Comparison of ENCODE assay signal across 8 cellular contexts in genomic region chr11:77411717-77412441, GRCh38.
DNase-seq lines count a peak whose midpoint lies in the region; ATAC-seq and TF ChIP-seq lines count a peak whose summit lies in the region.

No MANE protein-coding gene starts in this region.

- H3K27ac Mint-ChIP-seq in endothelial cell (ENCODE audit: unreplicated experiment) = peak overlapping the region; percentile 57

- H3K36me3 Mint-ChIP-seq in endothelial cell (ENCODE audit: low read depth, unreplicated experiment) = no peaks in the 10 kb centered on the region

- ATAC-seq in GM18520 (IDR thresholded peaks at IDR 0.05; ENCODE audit: unreplicated experiment) (peak; percentile 88), HG03060 (IDR thresholded peaks at IDR 0.05; ENCODE audit: low read depth, unreplicated experiment) (peak; percentile 56)

- H3K4me3 Mint-ChIP-seq in endothelial cell (ENCODE audit: unreplicated experiment) = peak overlapping the region; percentile 88

- no peaks in the 10 kb centered on the region for H3K9me3 Mint-ChIP-seq in endothelial cell (ENCODE audit: unreplicated experiment)

- H3K27me3 Mint-ChIP-seq in endothelial cell (ENCODE audit: unreplicated experiment) = peaks cover 4% of the 10 kb centered on the region

- no peak for TF ChIP-seq CTCF in endothelial cell (IDR thresholded peaks at IDR 0.05; ENCODE audit: unreplicated experiment)

- peaks cover 32% of the 10 kb centered on the region for H3K4me1 Mint-ChIP-seq in endothelial cell (ENCODE audit: unreplicated experiment)

- DNase-seq in 8988T (peak; percentile 60), NCI-H526 treated with DMSO at 0.1 percent for 48 hours (lab: John Stamatoyannopoulos, UW) (peak; percentile 30), endothelial cell (ENCODE audit: low spot score) (peak; percentile 73), middle frontal gyrus (ENCODE audit: extremely low spot score, low spot score) (peak; percentile 63)
- DNase-seq in activated CD8-positive, alpha-beta memory T cell treated with anti-CD3 and anti-CD28 coated beads, Interleukin-2, amount 50 U/mL, for 24 hours (ENCODE audit: extremely low read depth) = peak; percentile 46
- peak; percentile 69 to 78 for DNase-seq in stimulated activated CD8-positive, alpha-beta memory T cell treated with anti-CD3 and anti-CD28 coated beads, Interleukin-15, amount 100 ng/mL, for 48 hours (ENCODE audit: low read depth in 2 of 2)

Comparison
In these comparisons a context has a peak if more than half of its experiments do, and no peak if none do; other contexts are left out.
1. Peak in every context shown above with its lines: DNase-seq and ATAC-seq.